23 cellular contexts compared by ENCODE assay signal in genomic region chr15:52795464-52796227, GRCh38. TPM values are rescaled to one million over a fixed set of nuclear protein-coding genes. Genes with fewer than 3 reads are reported as not detected.
DNase-seq lines count a peak whose midpoint lies in the region; ATAC-seq and TF ChIP-seq lines count a peak whose summit lies in the region.
"Had no signal": no experiment of that assay in that cellular context is flagged by ENCODE, and none has a peak within 500 bp of the region (broad histone marks: within the 10 kb centered on the region; RNA-seq: fewer than 3 reads in every experiment).

No MANE protein-coding gene starts in this region.

- WGBS in lower leg skin, 2 donors: 9 to 10% methylated on average over 31 of the region's 31 CpGs

- no peaks in the 10 kb centered on the region for H3K9me3 Mint-ChIP-seq in T-helper 1 cell treated with Interleukin-12 subunit alpha and Interleukin-12 subunit beta and Interleukin-4 antibody, amounts not matched to agents 30 μg/mL and 1 μg/mL, for 36 hours
- H3K9me3 Mint-ChIP-seq in natural killer cell (no peaks in the 10 kb centered on the region), memory B cell (peaks cover 10% of the 10 kb centered on the region)
- H3K9me3 Mint-ChIP-seq in natural killer cell treated with Interleukin-12 subunit alpha and Interleukin-12 subunit beta and Interleukin-15 and Interleukin-18, amount 100 ng/mL, for 72 hours: no peaks in the 10 kb centered on the region
- H3K9me3 Mint-ChIP-seq: type B pancreatic cell had no signal

- TF ChIP-seq CTCF in natural killer cell (IDR thresholded peaks at IDR 0.05) (no peak), lower leg skin (IDR thresholded peaks at IDR 0.05) (no peak)

- peak overlapping the region; percentile 19 for H3K4me3 Mint-ChIP-seq in T-helper 1 cell treated with Interleukin-12 subunit alpha and Interleukin-12 subunit beta and Interleukin-4 antibody, amounts not matched to agents 30 μg/mL and 1 μg/mL, for 36 hours
- H3K4me3 Mint-ChIP-seq in natural killer cell (peak overlapping the region; percentile 3), memory B cell (no peak overlapping the region)
- no peak overlapping the region for H3K4me3 Mint-ChIP-seq in natural killer cell treated with Interleukin-12 subunit alpha and Interleukin-12 subunit beta and Interleukin-15 and Interleukin-18, amount 100 ng/mL, for 72 hours
- H3K4me3 Mint-ChIP-seq: type B pancreatic cell had no signal

- peaks cover 2% of the 10 kb centered on the region for H3K4me1 Mint-ChIP-seq in T-helper 1 cell treated with Interleukin-12 subunit alpha and Interleukin-12 subunit beta and Interleukin-4 antibody, amounts not matched to agents 30 μg/mL and 1 μg/mL, for 36 hours (ENCODE audit: low read depth)
- peaks cover 4 to 8% of the 10 kb centered on the region in 2 donors for H3K4me1 Mint-ChIP-seq in natural killer cell
- peaks cover 5 to 9% of the 10 kb centered on the region in 2 donors for H3K4me1 Mint-ChIP-seq in natural killer cell treated with Interleukin-12 subunit alpha and Interleukin-12 subunit beta and Interleukin-15 and Interleukin-18, amount 100 ng/mL, for 72 hours (ENCODE audit: low read depth in 2 of 2)
- H3K4me1 Mint-ChIP-seq in memory B cell: peaks cover 7% of the 10 kb centered on the region

- TF ChIP-seq POLR2A in lower leg skin (IDR thresholded peaks at IDR 0.05): no peak

- H3K4me3 ChIP-seq in lower leg skin (ENCODE audit: low read depth, poor library complexity, severe bottlenecking): no peak overlapping the region
- H3K4me3 ChIP-seq: lower lobe of right lung, mucosa of descending colon, skin epidermis had no signal

- ATAC-seq in natural killer cell (no peak), memory B cell (ENCODE audit: low read depth) (no peak)
- ATAC-seq in natural killer cell treated with Interleukin-12 subunit alpha and Interleukin-12 subunit beta and Interleukin-15 and Interleukin-18, amount 100 ng/mL, for 72 hours: no peak
- ATAC-seq: lower lobe of right lung, mucosa of descending colon had no signal

- H3K27ac Mint-ChIP-seq in T-helper 1 cell treated with Interleukin-12 subunit alpha and Interleukin-12 subunit beta and Interleukin-4 antibody, amounts not matched to agents 30 μg/mL and 1 μg/mL, for 36 hours: peak overlapping the region; percentile 65
- no peak overlapping the region for H3K27ac Mint-ChIP-seq in natural killer cell
- no peak overlapping the region for H3K27ac Mint-ChIP-seq in natural killer cell treated with Interleukin-12 subunit alpha and Interleukin-12 subunit beta and Interleukin-15 and Interleukin-18, amount 100 ng/mL, for 72 hours
- H3K27ac Mint-ChIP-seq in memory B cell: peak overlapping the region; percentile 20
- H3K27ac Mint-ChIP-seq: CD4-positive, CD25-positive, alpha-beta regulatory T cell; type B pancreatic cell had no signal

- peaks cover 95% of the 10 kb centered on the region for H3K27me3 Mint-ChIP-seq in T-helper 1 cell treated with Interleukin-12 subunit alpha and Interleukin-12 subunit beta and Interleukin-4 antibody, amounts not matched to agents 30 μg/mL and 1 μg/mL, for 36 hours (ENCODE audit: low read depth)
- peaks cover 73 to 85% of the 10 kb centered on the region in 2 donors for H3K27me3 Mint-ChIP-seq in natural killer cell (ENCODE audit: low read depth in 2 of 2)
- H3K27me3 Mint-ChIP-seq in natural killer cell treated with Interleukin-12 subunit alpha and Interleukin-12 subunit beta and Interleukin-15 and Interleukin-18, amount 100 ng/mL, for 72 hours: peaks cover 64 to 77% of the 10 kb centered on the region in 2 donors
- peaks cover 36% of the 10 kb centered on the region for H3K27me3 Mint-ChIP-seq in memory B cell

- H3K36me3 Mint-ChIP-seq in T-helper 1 cell treated with Interleukin-12 subunit alpha and Interleukin-12 subunit beta and Interleukin-4 antibody, amounts not matched to agents 30 μg/mL and 1 μg/mL, for 36 hours (ENCODE audit: low read depth): peaks cover 1% of the 10 kb centered on the region
- H3K36me3 Mint-ChIP-seq in natural killer cell (no peaks in the 10 kb centered on the region), memory B cell (peaks cover 6% of the 10 kb centered on the region)
- H3K36me3 Mint-ChIP-seq in natural killer cell treated with Interleukin-12 subunit alpha and Interleukin-12 subunit beta and Interleukin-15 and Interleukin-18, amount 100 ng/mL, for 72 hours: no peaks in the 10 kb centered on the region
- H3K36me3 Mint-ChIP-seq: CD4-positive, CD25-positive, alpha-beta regulatory T cell; type B pancreatic cell had no signal

- intact Hi-C loops in natural killer cell (cut with micrococcal nuclease): no loop called here
- intact Hi-C loops in lower leg skin (cut with DNase I; ENCODE audit: low total_unique reads): no loop called here

- DNase-seq in T-helper 1 cell (no peak), natural killer cell (no peak), memory B cell (ENCODE audit: low spot score in 2 of 2) (no peak), lower leg skin (ENCODE audit: low spot score in 2 of 2) (no peak), HUDEP-2 (lab: John Stamatoyannopoulos, UW; ENCODE audit: unreplicated experiment in 76 of 76) (no peak), caudate nucleus (lab: John Stamatoyannopoulos, UW) (no peak)
- DNase-seq in natural killer cell treated with Interleukin-12 subunit alpha and Interleukin-12 subunit beta and Interleukin-15 and Interleukin-18, amount 100 ng/mL, for 72 hours (ENCODE audit: low spot score): no peak
- DNase-seq: activated effector memory CD4-positive, alpha-beta T cell treated with anti-CD3 and anti-CD28 coated beads, Interleukin-2, amount 50 U/mL, for 16 hours; CD4-positive, CD25-positive, alpha-beta regulatory T cell; cortex of kidney; KBM-7; lower lobe of right lung; MM.1S; NCI-H2081 treated with DMSO at 0.1 percent for 48 hours; NCI-H446; nucleus accumbens had no signal

- no peak overlapping the region for H3K27ac ChIP-seq in caudate nucleus (ENCODE audit: low read depth, low read length)
- H3K27ac ChIP-seq: 22Rv1, lower lobe of right lung, skin epidermis had no signal

RNA-seq across cellular contexts. Expression of gene ONECUT1, which starts 5.5 kb away (rescaled TPM):
- not detected for total RNA-seq in natural killer cell
- not detected for total RNA-seq in natural killer cell treated with Interleukin-12 subunit alpha and Interleukin-12 subunit beta and Interleukin-15 and Interleukin-18, amount 100 ng/mL, for 72 hours
- total RNA-seq in lower leg skin: not detected
- total RNA-seq: CD4-positive, CD25-positive, alpha-beta regulatory T cell; kidney epithelial cell; lower lobe of right lung; mucosa of descending colon; subcutaneous adipose tissue had no signal

Comparison
In these comparisons a context has a peak if more than half of its experiments do, and no peak if none do; other contexts are left out.
1. H3K4me3 Mint-ChIP-seq: peak in T-helper 1 cell treated with Interleukin-12 subunit alpha and Interleukin-12 subunit beta and Interleukin-4 antibody, amounts not matched to agents 30 μg/mL and 1 μg/mL, for 36 hours (single experiment) and natural killer cell (single experiment); none in natural killer cell treated with Interleukin-12 subunit alpha and Interleukin-12 subunit beta and Interleukin-15 and Interleukin-18, amount 100 ng/mL, for 72 hours (single experiment) and memory B cell (single experiment).
2. H3K27ac Mint-ChIP-seq: peak in T-helper 1 cell treated with Interleukin-12 subunit alpha and Interleukin-12 subunit beta and Interleukin-4 antibody, amounts not matched to agents 30 μg/mL and 1 μg/mL, for 36 hours (single experiment) and memory B cell (single experiment); none in natural killer cell (0 of 2) and natural killer cell treated with Interleukin-12 subunit alpha and Interleukin-12 subunit beta and Interleukin-15 and Interleukin-18, amount 100 ng/mL, for 72 hours (0 of 2).